Comparison of ENCODE assay signal across 8 cellular contexts in the genomic region with DNA sequence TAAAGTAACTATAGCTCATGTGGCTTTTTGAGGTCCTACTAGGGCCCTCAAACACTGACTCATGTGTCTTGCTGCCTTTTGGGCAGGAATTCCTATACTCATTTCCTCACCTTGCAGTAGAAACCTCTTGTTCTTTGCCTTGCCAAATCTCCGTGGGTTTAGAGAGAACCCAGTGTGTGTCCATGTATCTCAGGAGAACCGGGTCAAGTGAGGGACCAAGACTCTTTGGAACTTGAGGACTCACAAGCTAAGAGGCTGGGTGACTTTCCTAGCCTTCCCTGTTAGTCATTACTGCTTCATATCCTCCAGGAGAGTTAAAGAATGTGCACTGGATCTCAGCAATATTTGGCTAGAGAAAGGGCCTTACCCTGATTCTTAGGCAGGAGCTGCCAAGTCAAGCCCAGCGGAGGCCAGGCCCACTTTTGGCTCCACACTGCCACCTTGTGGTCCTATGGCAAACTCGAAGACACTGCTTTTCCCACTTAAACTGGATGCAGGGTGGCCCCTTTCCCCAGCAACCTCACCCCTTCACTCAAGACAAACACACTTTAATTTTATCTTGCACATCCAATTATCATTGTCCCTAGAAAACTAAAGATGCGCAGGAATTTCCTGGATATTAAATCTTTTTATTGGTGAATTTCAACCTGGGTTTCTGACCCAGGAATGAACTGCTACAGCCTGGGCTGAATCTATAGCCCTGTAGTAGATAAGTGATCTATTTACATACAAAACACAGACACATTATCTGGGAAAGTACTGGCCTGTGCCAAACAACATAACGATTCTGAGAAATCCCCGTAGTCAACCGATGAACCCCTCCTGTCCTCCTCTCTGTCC. TPM values are rescaled to one million over a fixed set of nuclear protein-coding genes. Genes with fewer than 3 reads are reported as not detected.
DNase-seq lines count a peak whose midpoint lies in the region; ATAC-seq and TF ChIP-seq lines count a peak whose summit lies in the region.

No MANE protein-coding gene starts in this region.

- H3K36me3 Mint-ChIP-seq in activated naive CD4-positive, alpha-beta T cell treated with anti-CD3 and anti-CD28 coated beads, Interleukin-2, amount 10 ng/mL, durations not matched to agents 7 days and 5 days, result no peaks in the 10 kb centered on the region

- no peak overlapping the region for H3K27ac Mint-ChIP-seq in activated naive CD4-positive, alpha-beta T cell treated with anti-CD3 and anti-CD28 coated beads, Interleukin-2, amount 10 ng/mL, durations not matched to agents 7 days and 5 days

- H3K27me3 ChIP-seq in prostate gland (replicated peaks; ENCODE audit: insufficient read depth) (no peaks in the 10 kb centered on the region), vagina (no peaks in the 10 kb centered on the region)

- intact Hi-C loops in head of caudate nucleus (cut with DNase I), result loop anchor here (5.0 to 10.0 kb wide), 3 partner anchors 72 to 292 kb away; partner anchors contain the start of gene SLC41A1
- intact Hi-C loops in prostate gland (cut with DNase I), result loop anchor here (2.0 to 10.0 kb wide), 4 partner anchors 76 to 312 kb away; no protein-coding TSS in a partner anchor
- intact Hi-C loops in vagina (cut with DNase I), result loop anchor here (10.0 kb wide), 2 partner anchors 122 to 312 kb away; no protein-coding TSS in a partner anchor

- H3K4me1 ChIP-seq in prostate gland (replicated peaks), result no peaks in the 10 kb centered on the region
- no peaks in the 10 kb centered on the region for H3K4me1 ChIP-seq in vagina

- peak; percentile 92 for ATAC-seq in SK-N-SH treated with all-trans-retinoic acid at 6 μM for 48 hours

- no peak overlapping the region for H3K27ac ChIP-seq in prostate gland
- H3K27ac ChIP-seq in vagina, result no peak overlapping the region

- H3K4me3 ChIP-seq in AG04449 (ENCODE audit: low read depth, low read length) (no peak overlapping the region), prostate gland (no peak overlapping the region), vagina (no peak overlapping the region)

- peaks cover 42% of the 10 kb centered on the region for H3K27me3 Mint-ChIP-seq in activated naive CD4-positive, alpha-beta T cell treated with anti-CD3 and anti-CD28 coated beads, Interleukin-2, amount 10 ng/mL, durations not matched to agents 7 days and 5 days

- POLR2A ChIA-PET in AG04449 (lab: Yijun Ruan, JAX), result no interaction called here

- H3K36me3 ChIP-seq in prostate gland, result no peaks in the 10 kb centered on the region
- no peaks in the 10 kb centered on the region for H3K36me3 ChIP-seq in vagina

- TF ChIP-seq POLR2A in prostate gland (IDR thresholded peaks at IDR 0.05), result no peak
- no peak for TF ChIP-seq POLR2A in vagina (IDR thresholded peaks at IDR 0.05)

- 38% methylated on average over 8 of the region's 8 CpGs for WGBS in prostate gland

- no peaks in the 10 kb centered on the region for H3K9me3 ChIP-seq in prostate gland
- no peaks in the 10 kb centered on the region for H3K9me3 ChIP-seq in vagina

- TF ChIP-seq CTCF in AG04449 (IDR thresholded peaks at IDR 0.05; ENCODE audit: insufficient read depth, low read length, missing control alignments), result peak; percentile 89
- TF ChIP-seq CTCF in prostate gland (IDR thresholded peaks at IDR 0.05), result peak; percentile 62 to 95 (median 88)
- TF ChIP-seq CTCF in vagina (IDR thresholded peaks at IDR 0.05), result peak; percentile 62 to 86 (median 76)

- no peaks in the 10 kb centered on the region for H3K4me1 Mint-ChIP-seq in activated naive CD4-positive, alpha-beta T cell treated with anti-CD3 and anti-CD28 coated beads, Interleukin-2, amount 10 ng/mL, durations not matched to agents 7 days and 5 days

- DNase-seq in AG04449 (ENCODE audit: low read depth, low spot score), result peak; percentile 50
- DNase-seq in GM19240 (ENCODE audit: insufficient read length, low spot score), result peak; percentile 78
- DNase-seq in NCI-H1092 (lab: John Stamatoyannopoulos, UW), result peak; percentile 83
- peak; percentile 88 for DNase-seq in activated naive CD4-positive, alpha-beta T cell treated with anti-CD3 and anti-CD28 coated beads, Interleukin-2, amount 10 ng/mL, durations not matched to agents 7 days and 5 days
- peak; percentile 27 to 94 (median 87) for DNase-seq in head of caudate nucleus
- DNase-seq in prostate gland (ENCODE audit: low spot score), result peak; percentile 81
- peak in 1 of 2 donors; percentile 90 for DNase-seq in vagina (ENCODE audit: extremely low spot score in 2 of 2)

- H3K4me3 Mint-ChIP-seq in activated naive CD4-positive, alpha-beta T cell treated with anti-CD3 and anti-CD28 coated beads, Interleukin-2, amount 10 ng/mL, durations not matched to agents 7 days and 5 days, result no peak overlapping the region

- H3K9me3 Mint-ChIP-seq in activated naive CD4-positive, alpha-beta T cell treated with anti-CD3 and anti-CD28 coated beads, Interleukin-2, amount 10 ng/mL, durations not matched to agents 7 days and 5 days, result no peaks in the 10 kb centered on the region

- CTCF ChIA-PET in AG04449 (lab: Yijun Ruan, JAX), result interaction anchor here (0.6 to 16.4 kb wide), 34 partner anchors 8 to 513 kb away, joined by 3 to 561 read pairs (median 7); partner anchors contain the start of genes AVPR1B and RAB7B
- CTCF ChIA-PET in activated naive CD4-positive, alpha-beta T cell treated with anti-CD3 and anti-CD28 coated beads, Interleukin-2, amount 10 ng/mL, durations not matched to agents 7 days and 5 days (lab: Charles Lee), result interaction anchor here (0.6 to 8.9 kb wide), 20 partner anchors 8 to 720 kb away, joined by 3 to 164 read pairs (median 6); no protein-coding TSS in a partner anchor

TF ChIP-seq in SK-N-SH treated with all-trans-retinoic acid at 6 μM for 48 hours, 23 proteins besides CTCF, POLR2A, EP300 and RAD21:
- no peak for TF ChIP-seq ESRRG (CRISPR knock-in tag; IDR thresholded peaks at IDR 0.05)
TF ChIP-seq in SK-N-SH treated with all-trans-retinoic acid at 6 μM for 48 hours: peak in this region for 0.

RNA-seq across cellular contexts. Expression of gene AVPR1B, which starts 10.6 kb away (rescaled TPM):
- total RNA-seq in prostate gland (not detected), vagina (not detected)

RNA-seq across cellular contexts. Expression of gene RHEX, which starts 53.6 kb away (rescaled TPM):
- total RNA-seq in prostate gland (1 to 10 TPM in 1 of 2 donors, not detected in 1; 3.9 TPM), vagina (1.7 TPM)
